ENCODE assay signal across 29 cellular contexts in genomic region chr15:64645995-64646394, GRCh38.
A peak's percentile ranks its signal among the peaks of the same experiment; 100 is the strongest.
DNase-seq lines count a peak whose midpoint lies in the region; ATAC-seq, FAIRE-seq and TF ChIP-seq lines count a peak whose summit lies in the region.
"Had no signal": no experiment of that assay in that cellular context is flagged by ENCODE, and none has a peak within 500 bp of the region (broad histone marks: within the 10 kb centered on the region; RNA-seq: fewer than 3 reads in every experiment).

No MANE protein-coding gene starts in this region.

- H3K27me3 ChIP-seq in Panc1 (ENCODE audit: control insufficient read depth, insufficient read depth, low read length) (no peaks in the 10 kb centered on the region), neuronal stem cell (ENCODE audit: control insufficient read depth in 3 of 3, insufficient read depth in 3 of 3, low read depth in 1 of 3, low read length in 3 of 3) (no peaks in the 10 kb centered on the region)
- H3K27me3 ChIP-seq: BE2C, BLaER1 had no signal

- peaks cover 6% of the 10 kb centered on the region for H3K36me3 Mint-ChIP-seq in activated naive CD4-positive, alpha-beta T cell treated with anti-CD3 and anti-CD28 coated beads, Interleukin-2, amount 50 U/mL, for 24 hours

- H2AFZ ChIP-seq in neuronal stem cell (ENCODE audit: low read length) = no peak overlapping the region

- no peak for TF ChIP-seq CTCF in HEK293 (tag by site-specific recombination; IDR thresholded peaks at IDR 0.05)
- no peak for TF ChIP-seq CTCF in Panc1 (IDR thresholded peaks at IDR 0.05)

- WGBS in neuronal stem cell (ENCODE audit: extremely low coverage in 2 of 2, insufficient read length in 2 of 2, insufficient replicate concordance in 1 of 2), 2 donors = no CpG with 5 or more reads among the region's 1 CpG

- H2AK5ac ChIP-seq in neuronal stem cell (ENCODE audit: low read depth, low read length) = no peak overlapping the region

- in situ Hi-C loops in Panc1 (cut with HindIII; ENCODE audit: low pct_unique_long_range_greater_than_20kb, low sequenced_read_pairs) = no loop called here

- no peaks in the 10 kb centered on the region for H3K27me3 Mint-ChIP-seq in activated naive CD4-positive, alpha-beta T cell treated with anti-CD3 and anti-CD28 coated beads, Interleukin-2, amount 50 U/mL, for 24 hours
- H3K27me3 Mint-ChIP-seq: CD4-positive, alpha-beta memory T cell; CD4-positive, CD25-positive, alpha-beta regulatory T cell; CD8-positive, alpha-beta memory T cell had no signal

- CTCF ChIA-PET in HEK293 (lab: Yijun Ruan, JAX) (no interaction called here), Panc1 (lab: Charles Lee) (no interaction called here)

- H3K9me3 ChIP-seq in HEK293 (ENCODE audit: control insufficient read depth, insufficient read depth, low read depth, low read length) (no peaks in the 10 kb centered on the region), Panc1 (ENCODE audit: control insufficient read depth, insufficient read depth, low read depth, low read length) (no peaks in the 10 kb centered on the region), neuronal stem cell (replicated peaks in 1 of 2; ENCODE audit: control insufficient read depth in 2 of 2, insufficient read depth in 1 of 2, low read depth in 1 of 2, low read length in 2 of 2) (no peaks in the 10 kb centered on the region)
- H3K9me3 ChIP-seq: BE2C had no signal

- POLR2A ChIA-PET in HEK293 (lab: Yijun Ruan, JAX) = interaction anchor here (0.6 kb wide), 1 partner anchor 195 kb away, joined by 3 read pairs; no protein-coding TSS in a partner anchor
- POLR2A ChIA-PET in Panc1 (lab: Charles Lee) = no interaction called here

- no peak overlapping the region for H2BK120ac ChIP-seq in neuronal stem cell (ENCODE audit: low read depth, low read length)

- no peak overlapping the region for H2BK12ac ChIP-seq in neuronal stem cell (ENCODE audit: low read length)

- H3K4me3 Mint-ChIP-seq in activated naive CD4-positive, alpha-beta T cell treated with anti-CD3 and anti-CD28 coated beads, Interleukin-2, amount 50 U/mL, for 24 hours = no peak overlapping the region
- H3K4me3 Mint-ChIP-seq: CD14-positive monocyte; CD4-positive, alpha-beta memory T cell; CD4-positive, CD25-positive, alpha-beta regulatory T cell; CD8-positive, alpha-beta memory T cell had no signal

- intact Hi-C loops in Panc1 (cut with micrococcal nuclease; ENCODE audit: unreplicated experiment) = no loop called here

- H2BK15ac ChIP-seq in neuronal stem cell (ENCODE audit: low read length) = no peak overlapping the region

- ATAC-seq in Panc1 = no peak
- ATAC-seq: GM12878 had no signal

- H4K91ac ChIP-seq in neuronal stem cell (ENCODE audit: low read depth, low read length, poor library complexity) = no peak overlapping the region

- H3K9me3 Mint-ChIP-seq in activated naive CD4-positive, alpha-beta T cell treated with anti-CD3 and anti-CD28 coated beads, Interleukin-2, amount 50 U/mL, for 24 hours = no peaks in the 10 kb centered on the region
- H3K9me3 Mint-ChIP-seq: CD14-positive monocyte; CD4-positive, alpha-beta memory T cell; CD8-positive, alpha-beta memory T cell had no signal

- H3K36me3 ChIP-seq in HEK293 (ENCODE audit: control insufficient read depth in 2 of 2, insufficient read depth in 1 of 2, low read length in 2 of 2) = no peaks in the 10 kb centered on the region
- H3K36me3 ChIP-seq in Panc1 (ENCODE audit: control insufficient read depth, insufficient read depth, low read length) = no peaks in the 10 kb centered on the region
- peaks cover 0 to 4% of the 10 kb centered on the region in 2 donors for H3K36me3 ChIP-seq in neuronal stem cell (replicated peaks in 1 of 2; ENCODE audit: control insufficient read depth in 2 of 2, insufficient read depth in 2 of 2, low read length in 2 of 2)

- peaks cover 58% of the 10 kb centered on the region for H3K4me1 Mint-ChIP-seq in activated naive CD4-positive, alpha-beta T cell treated with anti-CD3 and anti-CD28 coated beads, Interleukin-2, amount 50 U/mL, for 24 hours

- no peak overlapping the region for H3K4me2 ChIP-seq in neuronal stem cell (ENCODE audit: insufficient read depth, low read length, poor library complexity, severe bottlenecking)
- H3K4me2 ChIP-seq: BLaER1 had no signal

- H3K79me1 ChIP-seq in neuronal stem cell (ENCODE audit: low read depth, low read length) = peaks cover 3% of the 10 kb centered on the region

- H3K27ac Mint-ChIP-seq in activated naive CD4-positive, alpha-beta T cell treated with anti-CD3 and anti-CD28 coated beads, Interleukin-2, amount 50 U/mL, for 24 hours = peak overlapping the region; percentile 41
- H3K27ac Mint-ChIP-seq: CD4-positive, alpha-beta memory T cell; CD4-positive, CD25-positive, alpha-beta regulatory T cell; CD8-positive, alpha-beta memory T cell had no signal

- H3K9ac ChIP-seq in neuronal stem cell (ENCODE audit: low read depth, low read length, poor library complexity) = no peak overlapping the region
- H3K9ac ChIP-seq: BLaER1 had no signal

- no peak overlapping the region for H3K4ac ChIP-seq in neuronal stem cell (ENCODE audit: low read length)

- no peak overlapping the region for H3K23ac ChIP-seq in neuronal stem cell (ENCODE audit: low read depth, low read length, poor library complexity)

- no peak overlapping the region for H3K14ac ChIP-seq in neuronal stem cell (ENCODE audit: low read length)

- TSS peak; percentile 24 for BruUV-seq in Panc1 (replicated peaks; lab: Mats Ljungman, UMichigan)

- no peaks in the 10 kb centered on the region for H3K4me1 ChIP-seq in HEK293 (ENCODE audit: control insufficient read depth, insufficient read depth, low read length)
- no peaks in the 10 kb centered on the region for H3K4me1 ChIP-seq in Panc1 (ENCODE audit: control insufficient read depth, insufficient read depth, low read length)
- no peaks in the 10 kb centered on the region for H3K4me1 ChIP-seq in neuronal stem cell (ENCODE audit: control insufficient read depth in 2 of 2, insufficient read depth in 1 of 2, low read depth in 1 of 2, low read length in 2 of 2)
- H3K4me1 ChIP-seq: BE2C had no signal

- H3K4me3 ChIP-seq in HEK293 (ENCODE audit: low read depth, low read length) (no peak overlapping the region), Panc1 (ENCODE audit: low read depth in 2 of 2, low read length in 2 of 2) (no peak overlapping the region), neuronal stem cell (ENCODE audit: low read length in 2 of 2) (no peak overlapping the region)
- H3K4me3 ChIP-seq: BLaER1, GM12878 had no signal

- peak; percentile 38 for FAIRE-seq in islet of Langerhans (lab: Jason Lieb, UNC)
- FAIRE-seq: A204.1, GM12892, GM19239 had no signal

- no peak overlapping the region for H2BK5ac ChIP-seq in neuronal stem cell (ENCODE audit: low read length)

- H3K18ac ChIP-seq in neuronal stem cell (ENCODE audit: low read length) = no peak overlapping the region

- no peak overlapping the region for H4K8ac ChIP-seq in neuronal stem cell (ENCODE audit: low read depth, low read length)

- no peak for DNase-seq in activated naive CD4-positive, alpha-beta T cell (lab: John Stamatoyannopoulos, UW)
- DNase-seq in Panc1 (ENCODE audit: low read depth, low spot score) (no peak), NCI-H526 (lab: John Stamatoyannopoulos, UW) (no peak), NCI-H345 treated with DMSO at 0.1 percent for 48 hours (lab: John Stamatoyannopoulos, UW; ENCODE audit: unreplicated experiment) (no peak), neuronal stem cell (ENCODE audit: low spot score) (no peak)
- DNase-seq: 8988T; ACHN; BE2C; C1 segment of cervical spinal cord; CD4-positive, alpha-beta memory T cell; CD4-positive, CD25-positive, alpha-beta regulatory T cell; CD8-positive, alpha-beta memory T cell; COR-L47; DMS 273 treated with DMSO at 0.1 percent for 48 hours; DMS153; DMS53; DMS79; DND-41; EL; GDM1 had no signal

- H3K27ac ChIP-seq in HEK293 (ENCODE audit: extremely low read depth, low read depth, low read length) = no peak overlapping the region
- H3K27ac ChIP-seq in Panc1 (ENCODE audit: low read length) = no peak overlapping the region
- H3K27ac ChIP-seq in neuronal stem cell (replicated peaks; ENCODE audit: low read length) = no peak overlapping the region
- H3K27ac ChIP-seq: BLaER1 had no signal

TF ChIP-seq in HEK293, 187 proteins besides CTCF, POLR2A, EP300 and RAD21 (continues in another document):
- TF ChIP-seq PRDM1 (tag by site-specific recombination; IDR thresholded peaks at IDR 0.05) = no peak
- TF ChIP-seq, protein P1, sequence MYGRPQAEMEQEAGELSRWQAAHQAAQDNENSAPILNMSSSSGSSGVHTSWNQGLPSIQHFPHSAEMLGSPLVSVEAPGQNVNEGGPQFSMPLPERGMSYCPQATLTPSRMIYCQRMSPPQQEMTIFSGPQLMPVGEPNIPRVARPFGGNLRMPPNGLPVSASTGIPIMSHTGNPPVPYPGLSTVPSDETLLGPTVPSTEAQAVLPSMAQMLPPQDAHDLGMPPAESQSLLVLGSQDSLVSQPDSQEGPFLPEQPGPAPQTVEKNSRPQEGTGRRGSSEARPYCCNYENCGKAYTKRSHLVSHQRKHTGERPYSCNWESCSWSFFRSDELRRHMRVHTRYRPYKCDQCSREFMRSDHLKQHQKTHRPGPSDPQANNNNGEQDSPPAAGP (tag by site-specific recombination; IDR thresholded peaks at IDR 0.05) = no peak
- peak; percentile 52; the same call in 1 of the 2 replicates for TF ChIP-seq ZNF146 (tag by site-specific recombination; IDR thresholded peaks at IDR 0.05)
- TF ChIP-seq ZNF658 (tag by site-specific recombination; IDR thresholded peaks at IDR 0.05) = no peak
- no peak for TF ChIP-seq ZNF184 (tag by site-specific recombination; IDR thresholded peaks at IDR 0.05)
- TF ChIP-seq, protein P2, sequence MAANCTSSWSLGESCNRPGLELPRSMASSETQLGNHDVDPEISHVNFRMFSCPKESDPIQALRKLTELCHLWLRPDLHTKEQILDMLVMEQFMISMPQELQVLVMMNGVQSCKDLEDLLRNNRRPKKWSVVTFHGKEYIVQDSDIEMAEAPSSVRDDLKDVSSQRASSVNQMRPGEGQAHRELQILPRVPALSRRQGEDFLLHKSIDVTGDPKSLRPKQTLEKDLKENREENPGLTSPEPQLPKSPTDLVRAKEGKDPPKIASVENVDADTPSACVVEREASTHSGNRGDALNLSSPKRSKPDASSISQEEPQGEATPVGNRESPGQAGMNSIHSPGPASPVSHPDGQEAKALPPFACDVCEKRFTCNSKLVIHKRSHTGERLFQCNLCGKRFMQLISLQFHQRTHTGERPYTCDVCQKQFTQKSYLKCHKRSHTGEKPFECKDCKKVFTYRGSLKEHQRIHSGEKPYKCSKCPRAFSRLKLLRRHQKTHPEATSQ (tag by site-specific recombination; IDR thresholded peaks at IDR 0.05) = no peak
